ENCODE assay signal across 8 cellular contexts in the genomic region with DNA sequence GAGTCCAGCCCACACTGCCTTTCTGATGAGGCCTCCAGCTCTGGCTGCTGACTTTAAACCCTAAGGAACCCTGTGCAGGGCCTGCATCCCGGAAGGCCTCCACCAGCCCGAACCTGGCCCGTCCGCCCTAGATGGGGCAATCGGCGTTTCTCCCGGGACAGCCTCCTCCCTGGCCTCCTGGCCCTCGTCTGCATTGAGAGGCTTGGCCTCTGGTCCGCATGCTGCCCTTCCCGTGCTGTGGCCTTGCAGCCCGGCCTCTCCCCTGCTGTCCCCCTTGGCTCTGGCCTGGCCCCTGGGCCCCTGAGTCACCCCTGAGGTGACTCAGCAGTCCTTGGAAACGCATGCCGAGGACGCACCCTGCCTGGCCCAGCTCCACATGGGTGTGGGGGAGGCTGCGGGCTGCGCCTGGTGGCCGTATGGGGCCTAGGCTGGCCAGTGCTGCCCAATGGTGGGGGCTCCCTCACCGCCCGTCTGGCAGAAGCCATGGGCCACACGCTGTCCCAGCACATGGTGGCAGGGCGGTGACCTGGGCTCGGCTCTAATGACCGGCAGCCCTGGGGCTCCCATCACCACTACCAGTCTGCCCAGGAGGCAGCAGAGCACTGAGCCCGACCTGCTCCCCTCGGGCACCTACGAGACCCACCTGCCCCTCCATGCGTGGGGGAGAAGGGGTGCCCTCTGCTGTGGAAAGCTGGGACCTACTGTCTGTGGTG. TPM values are rescaled to one million over a fixed set of nuclear protein-coding genes. Genes with fewer than 3 reads are reported as not detected.
DNase-seq lines count a peak whose midpoint lies in the region; ATAC-seq and TF ChIP-seq lines count a peak whose summit lies in the region.

No MANE protein-coding gene starts in this region.

- no peaks in the 10 kb centered on the region for H3K36me3 ChIP-seq in H7 (replicated peaks; ENCODE audit: control insufficient read depth, insufficient read depth, low read length)

- H3K9me3 Mint-ChIP-seq in activated B cell treated with CpG ODN at 0.5 μM for 24 hours, result no peaks in the 10 kb centered on the region
- no peaks in the 10 kb centered on the region for H3K9me3 Mint-ChIP-seq in stimulated activated effector memory CD8-positive, alpha-beta T cell treated with anti-CD3 and anti-CD28 coated beads, Interleukin-12 subunit alpha, Interleukin-12 subunit beta, amount 100 ng/mL, for 72 hours

- no peaks in the 10 kb centered on the region for H3K36me3 Mint-ChIP-seq in activated B cell treated with CpG ODN at 0.5 μM for 24 hours (ENCODE audit: low read depth)
- H3K36me3 Mint-ChIP-seq in stimulated activated effector memory CD8-positive, alpha-beta T cell treated with anti-CD3 and anti-CD28 coated beads, Interleukin-12 subunit alpha, Interleukin-12 subunit beta, amount 100 ng/mL, for 72 hours, result peaks cover 36% of the 10 kb centered on the region

- CTCF ChIA-PET in activated B cell treated with CpG ODN at 0.5 μM for 24 hours (lab: Charles Lee), result interaction anchor here (1.0 to 4.1 kb wide), 5 partner anchors 10 to 108 kb away, joined by 3 to 18 read pairs (median 3); a partner anchor contains a TSS

- H3K4me3 ChIP-seq in H7 (ENCODE audit: insufficient read depth, low read depth, low read length), result no peak overlapping the region

- peak overlapping the region; percentile 65 for H3K27ac Mint-ChIP-seq in activated B cell treated with CpG ODN at 0.5 μM for 24 hours
- peak overlapping the region; percentile 81 for H3K27ac Mint-ChIP-seq in stimulated activated effector memory CD8-positive, alpha-beta T cell treated with anti-CD3 and anti-CD28 coated beads, Interleukin-12 subunit alpha, Interleukin-12 subunit beta, amount 100 ng/mL, for 72 hours

- TF ChIP-seq CTCF in activated B cell treated with CpG ODN at 0.5 μM for 24 hours (IDR thresholded peaks at IDR 0.05), result no peak

- DNase-seq in H7, result peak; percentile 56
- DNase-seq in activated B cell treated with CpG ODN at 0.5 μM for 24 hours, result no peak
- peak; percentile 90 for DNase-seq in hepatic stellate cell (ENCODE audit: low spot score)
- no peak for DNase-seq in stimulated activated effector memory CD8-positive, alpha-beta T cell treated with anti-CD3 and anti-CD28 coated beads, Interleukin-12 subunit alpha, Interleukin-12 subunit beta, amount 100 ng/mL, for 72 hours (ENCODE audit: low spot score in 2 of 2)
- no peak for DNase-seq in NCI-H446 (lab: John Stamatoyannopoulos, UW)
- DNase-seq in DMS153 treated with DMSO at 0.1 percent for 48 hours (lab: John Stamatoyannopoulos, UW; ENCODE audit: unreplicated experiment), result no peak

- ATAC-seq in activated B cell treated with CpG ODN at 0.5 μM for 24 hours (ENCODE audit: low read depth), result no peak
- ATAC-seq in stimulated activated effector memory CD8-positive, alpha-beta T cell treated with anti-CD3 and anti-CD28 coated beads, Interleukin-12 subunit alpha, Interleukin-12 subunit beta, amount 100 ng/mL, for 72 hours, result no peak
- ATAC-seq in GM21723 (IDR thresholded peaks at IDR 0.05; ENCODE audit: unreplicated experiment), result no peak
- ATAC-seq in HG03378 (IDR thresholded peaks at IDR 0.05; ENCODE audit: unreplicated experiment), result no peak

- intact Hi-C loops in activated B cell treated with CpG ODN at 0.5 μM for 24 hours (cut with micrococcal nuclease), result loop anchor here (1.0 kb wide), 1 partner anchor 26 kb away; a partner anchor contains a TSS

- H3K27me3 ChIP-seq in H7 (ENCODE audit: control insufficient read depth, insufficient read depth, low read length), result no peaks in the 10 kb centered on the region

- peak overlapping the region; percentile 73 for H3K4me3 Mint-ChIP-seq in activated B cell treated with CpG ODN at 0.5 μM for 24 hours
- H3K4me3 Mint-ChIP-seq in stimulated activated effector memory CD8-positive, alpha-beta T cell treated with anti-CD3 and anti-CD28 coated beads, Interleukin-12 subunit alpha, Interleukin-12 subunit beta, amount 100 ng/mL, for 72 hours, result no peak overlapping the region

- peaks cover 95% of the 10 kb centered on the region for H3K4me1 Mint-ChIP-seq in activated B cell treated with CpG ODN at 0.5 μM for 24 hours
- H3K4me1 Mint-ChIP-seq in stimulated activated effector memory CD8-positive, alpha-beta T cell treated with anti-CD3 and anti-CD28 coated beads, Interleukin-12 subunit alpha, Interleukin-12 subunit beta, amount 100 ng/mL, for 72 hours, result peaks cover 83% of the 10 kb centered on the region

- no peaks in the 10 kb centered on the region for H3K27me3 Mint-ChIP-seq in activated B cell treated with CpG ODN at 0.5 μM for 24 hours

- POLR2A ChIA-PET in activated B cell treated with CpG ODN at 0.5 μM for 24 hours (lab: Charles Lee), result interaction anchor here (0.6 to 1.5 kb wide), 3 partner anchors 24 to 97 kb away, joined by 4 to 13 read pairs (median 7); a partner anchor contains a TSS

RNA-seq across cellular contexts. Expression of a gene that starts 25.7 kb away (rescaled TPM):
- total RNA-seq in H7 (2014; rRNA removed; shearing (Covaris generic)), result 73.1 and 97.7 TPM in 2 replicates
- 33.8 and 43.7 TPM in 2 replicates for total RNA-seq in activated B cell treated with CpG ODN at 0.5 μM for 24 hours

RNA-seq across cellular contexts. Expression of a gene that starts 27.8 kb away (rescaled TPM):
- total RNA-seq in H7 (2014; rRNA removed; shearing (Covaris generic)), result 121 and 122 TPM in 2 replicates
- total RNA-seq in activated B cell treated with CpG ODN at 0.5 μM for 24 hours, result 13.9 and 19.2 TPM in 2 replicates

RNA-seq across cellular contexts. Expression of a gene that starts 31.2 kb away (rescaled TPM):
- 11.4 and 17.4 TPM in 2 replicates for total RNA-seq in H7 (2014; rRNA removed; shearing (Covaris generic))
- 25.2 and 29.8 TPM in 2 replicates for total RNA-seq in activated B cell treated with CpG ODN at 0.5 μM for 24 hours

RNA-seq across cellular contexts. Expression of a gene that starts 36.0 kb away (rescaled TPM):
- total RNA-seq in H7 (2014; rRNA removed; shearing (Covaris generic)), result 14.2 and 18.0 TPM in 2 replicates
- 1.1 and 1.3 TPM in 2 replicates for total RNA-seq in activated B cell treated with CpG ODN at 0.5 μM for 24 hours

Comparison
In these comparisons a context has a peak if more than half of its experiments do, and no peak if none do; other contexts are left out.
1. DNase-seq: peak in H7 (single experiment) and hepatic stellate cell (single experiment); none in activated B cell treated with CpG ODN at 0.5 μM for 24 hours (single experiment), stimulated activated effector memory CD8-positive, alpha-beta T cell treated with anti-CD3 and anti-CD28 coated beads, Interleukin-12 subunit alpha, Interleukin-12 subunit beta, amount 100 ng/mL, for 72 hours (0 of 2), NCI-H446 (0 of 2) and DMS153 treated with DMSO at 0.1 percent for 48 hours (single experiment).